ENCODE assay signal across 8 cellular contexts in genomic region chr14:20306079-20306423, GRCh38. TPM values are rescaled to one million over a fixed set of nuclear protein-coding genes. Genes with fewer than 3 reads are reported as not detected.
DNase-seq lines count a peak whose midpoint lies in the region; ATAC-seq and TF ChIP-seq lines count a peak whose summit lies in the region.

No MANE protein-coding gene starts in this region.

- H3K4me1 Mint-ChIP-seq in CD4-positive, CD25-positive, alpha-beta regulatory T cell, result peaks cover 17 to 38% (median 26%) of the 10 kb centered on the region in 4 donors
- H3K4me1 Mint-ChIP-seq in brain (peaks cover 32% of the 10 kb centered on the region), natural killer cell (peaks cover 16 to 24% of the 10 kb centered on the region in 2 donors)

- no peaks in the 10 kb centered on the region for H3K9me3 ChIP-seq in CD4-positive, CD25-positive, alpha-beta regulatory T cell (ENCODE audit: control insufficient read depth in 2 of 2, low read length in 2 of 2)

- peaks cover 16% of the 10 kb centered on the region for H3K36me3 Mint-ChIP-seq in CD4-positive, CD25-positive, alpha-beta regulatory T cell
- H3K36me3 Mint-ChIP-seq in brain (peaks cover 14% of the 10 kb centered on the region), natural killer cell (no peaks in the 10 kb centered on the region)

- no peaks in the 10 kb centered on the region for H3K9me3 Mint-ChIP-seq in CD4-positive, CD25-positive, alpha-beta regulatory T cell
- H3K9me3 Mint-ChIP-seq in brain (peaks cover 0 to 6% (median 4%) of the 10 kb centered on the region in 5 experiments), natural killer cell (no peaks in the 10 kb centered on the region)

- no peaks in the 10 kb centered on the region for H3K27me3 ChIP-seq in CD4-positive, CD25-positive, alpha-beta regulatory T cell (ENCODE audit: control insufficient read depth, insufficient read depth, low read length)

- peak in 1 of 2 experiments; percentile 40 for TF ChIP-seq CTCF in brain (conservative IDR thresholded peaks at IDR 0.05)
- TF ChIP-seq CTCF in natural killer cell (IDR thresholded peaks at IDR 0.05), result no peak

- H3K36me3 ChIP-seq in CD4-positive, CD25-positive, alpha-beta regulatory T cell (ENCODE audit: control insufficient read depth, insufficient read depth, low read length), result peaks cover 10% of the 10 kb centered on the region

- H3K27me3 Mint-ChIP-seq in CD4-positive, CD25-positive, alpha-beta regulatory T cell, result no peaks in the 10 kb centered on the region
- H3K27me3 Mint-ChIP-seq in brain, result peaks cover 3% of the 10 kb centered on the region
- no peaks in the 10 kb centered on the region for H3K27me3 Mint-ChIP-seq in natural killer cell (ENCODE audit: low read depth in 2 of 2)

- no peak overlapping the region for H3K27ac ChIP-seq in CD4-positive, CD25-positive, alpha-beta regulatory T cell (ENCODE audit: insufficient read depth, low read length, poor library complexity, severe bottlenecking)

- ATAC-seq in CD4-positive, CD25-positive, alpha-beta regulatory T cell (ENCODE audit: low read depth in 2 of 2), result no peak
- peak; percentile 9 for ATAC-seq in HG03354 (IDR thresholded peaks at IDR 0.05; ENCODE audit: poor library complexity, severe bottlenecking, unreplicated experiment)
- ATAC-seq in natural killer cell, result no peak
- no peak for ATAC-seq in HG03196 (IDR thresholded peaks at IDR 0.05; ENCODE audit: unreplicated experiment)

- peaks cover 25% of the 10 kb centered on the region for H3K4me1 ChIP-seq in CD4-positive, CD25-positive, alpha-beta regulatory T cell (ENCODE audit: control insufficient read depth, insufficient read depth, low read length, poor library complexity, severe bottlenecking)

- intact Hi-C loops in natural killer cell (cut with micrococcal nuclease), result loop anchor here (5.0 kb wide), 1 partner anchor 376 kb away; the partner anchor contains the start of gene RNASE4

- peak overlapping the region; percentile 86 to 96 (median 91) for H3K4me3 Mint-ChIP-seq in CD4-positive, CD25-positive, alpha-beta regulatory T cell
- H3K4me3 Mint-ChIP-seq in brain, result peak overlapping the region; percentile 85 to 97 (median 94)
- peak overlapping the region; percentile 92 for H3K4me3 Mint-ChIP-seq in natural killer cell

- DNase-seq in CD4-positive, CD25-positive, alpha-beta regulatory T cell, result no peak
- DNase-seq in natural killer cell (no peak), NCI-H1105 treated with DMSO at 0.1 percent for 48 hours (lab: John Stamatoyannopoulos, UW) (no peak), T1000 (lab: John Stamatoyannopoulos, UW) (no peak), DMS79 treated with DMSO at 0.1 percent for 48 hours (lab: John Stamatoyannopoulos, UW) (no peak)

- H3K4me3 ChIP-seq in CD4-positive, CD25-positive, alpha-beta regulatory T cell (ENCODE audit: low read depth, low read length), result peak overlapping the region; percentile 99

- peak overlapping the region; percentile 92 to 95 (median 94) for H3K27ac Mint-ChIP-seq in CD4-positive, CD25-positive, alpha-beta regulatory T cell
- H3K27ac Mint-ChIP-seq in brain (peak overlapping the region; percentile 84 to 96 (median 94)), natural killer cell (peak overlapping the region; percentile 77 to 82)

RNA-seq across cellular contexts. Expression of gene TTC5, which starts 0.3 kb away (rescaled TPM):
- total RNA-seq in CD4-positive, CD25-positive, alpha-beta regulatory T cell, result 18.9 TPM
- polyA plus RNA-seq in CD4-positive, CD25-positive, alpha-beta regulatory T cell, result 10 to 100 TPM; 17.0 to 24.1 (median 19.0) TPM
- 26.2 TPM for polyA plus RNA-seq in brain (ENCODE audit: insufficient read depth, low read depth, low replicate concordance)
- total RNA-seq in natural killer cell, result 10 to 100 TPM; 18.1 to 23.5 (median 21.6) TPM

RNA-seq across cellular contexts. Expression of gene CCNB1IP1, which starts 27.0 kb away (rescaled TPM):
- 21.2 TPM for total RNA-seq in CD4-positive, CD25-positive, alpha-beta regulatory T cell
- 10 to 100 TPM in 3 of 4 donors, 1 to 10 TPM in 1; 9.7 to 21.1 (median 14.4) TPM for polyA plus RNA-seq in CD4-positive, CD25-positive, alpha-beta regulatory T cell
- polyA plus RNA-seq in brain (ENCODE audit: insufficient read depth, low read depth, low replicate concordance), result 131 TPM
- total RNA-seq in natural killer cell, result 10 to 100 TPM; 20.8 to 21.5 (median 21.2) TPM

RNA-seq across cellular contexts. Expression of gene PARP2, which starts 37.4 kb away (rescaled TPM):
- 18.5 TPM for total RNA-seq in CD4-positive, CD25-positive, alpha-beta regulatory T cell
- 10 to 100 TPM in 1 of 4 donors, 1 to 10 TPM in 3; 5.2 to 10.3 (median 9.4) TPM for polyA plus RNA-seq in CD4-positive, CD25-positive, alpha-beta regulatory T cell
- polyA plus RNA-seq in brain (ENCODE audit: insufficient read depth, low read depth, low replicate concordance), result 43.2 TPM
- total RNA-seq in natural killer cell, result 10 to 100 TPM; 18.2 to 28.3 (median 22.2) TPM
